1 cellular context compared by ENCODE assay signal in genomic region chr18:25921677-25922421, GRCh38.
A peak's percentile ranks its signal among the peaks of the same experiment; 100 is the strongest.
TF ChIP-seq lines count a peak whose summit lies in the region.

No MANE protein-coding gene starts in this region.

TF ChIP-seq in K562, 482 proteins besides CTCF, POLR2A, EP300 and RAD21 (continued from another document and continues in another):
- no peak for TF ChIP-seq PREB (CRISPR knock-in tag; IDR thresholded peaks at IDR 0.05)
- TF ChIP-seq MCM5 (IDR thresholded peaks at IDR 0.05; ENCODE audit: low read depth), result no peak
- TF ChIP-seq NR3C1 (CRISPR knock-in tag; IDR thresholded peaks at IDR 0.05), result no peak
- peak; percentile 36; the same call in 1 of the 2 replicates for TF ChIP-seq MYC (IDR thresholded peaks at IDR 0.05; ENCODE audit: low read depth, low read length)
- TF ChIP-seq MYC (CRISPR knock-in tag; IDR thresholded peaks at IDR 0.05; ENCODE audit: borderline replicate concordance, low read depth), result no peak
- TF ChIP-seq, protein P1, sequence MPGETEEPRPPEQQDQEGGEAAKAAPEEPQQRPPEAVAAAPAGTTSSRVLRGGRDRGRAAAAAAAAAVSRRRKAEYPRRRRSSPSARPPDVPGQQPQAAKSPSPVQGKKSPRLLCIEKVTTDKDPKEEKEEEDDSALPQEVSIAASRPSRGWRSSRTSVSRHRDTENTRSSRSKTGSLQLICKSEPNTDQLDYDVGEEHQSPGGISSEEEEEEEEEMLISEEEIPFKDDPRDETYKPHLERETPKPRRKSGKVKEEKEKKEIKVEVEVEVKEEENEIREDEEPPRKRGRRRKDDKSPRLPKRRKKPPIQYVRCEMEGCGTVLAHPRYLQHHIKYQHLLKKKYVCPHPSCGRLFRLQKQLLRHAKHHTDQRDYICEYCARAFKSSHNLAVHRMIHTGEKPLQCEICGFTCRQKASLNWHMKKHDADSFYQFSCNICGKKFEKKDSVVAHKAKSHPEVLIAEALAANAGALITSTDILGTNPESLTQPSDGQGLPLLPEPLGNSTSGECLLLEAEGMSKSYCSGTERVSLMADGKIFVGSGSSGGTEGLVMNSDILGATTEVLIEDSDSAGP (CRISPR knock-in tag; IDR thresholded peaks at IDR 0.05), result no peak
- TF ChIP-seq ZNF766 (CRISPR knock-in tag; conservative IDR thresholded peaks at IDR 0.05), result peak; percentile 68; the same call in 1 of the 2 replicates
- peak; percentile 46; the same call in 1 of the 2 replicates for TF ChIP-seq JUND (IDR thresholded peaks at IDR 0.05; ENCODE audit: borderline replicate concordance, low read depth, low read length)
- TF ChIP-seq JUND (tag; IDR thresholded peaks at IDR 0.05; ENCODE audit: borderline replicate concordance, low read depth, low read length), result no peak; the same call in 2 of the 3 replicates
- TF ChIP-seq ARID1B (IDR thresholded peaks at IDR 0.05), result no peak
- TF ChIP-seq, protein P2, sequence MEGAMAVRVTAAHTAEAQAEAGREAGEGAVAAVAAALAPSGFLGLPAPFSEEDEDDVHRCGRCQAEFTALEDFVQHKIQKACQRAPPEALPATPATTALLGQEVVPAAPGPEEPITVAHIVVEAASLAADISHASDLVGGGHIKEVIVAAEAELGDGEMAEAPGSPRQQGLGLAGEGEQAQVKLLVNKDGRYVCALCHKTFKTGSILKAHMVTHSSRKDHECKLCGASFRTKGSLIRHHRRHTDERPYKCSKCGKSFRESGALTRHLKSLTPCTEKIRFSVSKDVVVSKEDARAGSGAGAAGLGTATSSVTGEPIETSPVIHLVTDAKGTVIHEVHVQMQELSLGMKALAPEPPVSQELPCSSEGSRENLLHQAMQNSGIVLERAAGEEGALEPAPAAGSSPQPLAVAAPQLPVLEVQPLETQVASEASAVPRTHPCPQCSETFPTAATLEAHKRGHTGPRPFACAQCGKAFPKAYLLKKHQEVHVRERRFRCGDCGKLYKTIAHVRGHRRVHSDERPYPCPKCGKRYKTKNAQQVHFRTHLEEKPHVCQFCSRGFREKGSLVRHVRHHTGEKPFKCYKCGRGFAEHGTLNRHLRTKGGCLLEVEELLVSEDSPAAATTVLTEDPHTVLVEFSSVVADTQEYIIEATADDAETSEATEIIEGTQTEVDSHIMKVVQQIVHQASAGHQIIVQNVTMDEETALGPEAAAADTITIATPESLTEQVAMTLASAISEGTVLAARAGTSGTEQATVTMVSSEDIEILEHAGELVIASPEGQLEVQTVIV (CRISPR knock-in tag; IDR thresholded peaks at IDR 0.05; ENCODE audit: borderline replicate concordance), result no peak
- no peak for TF ChIP-seq YBX1 (IDR thresholded peaks at IDR 0.05)
- TF ChIP-seq RB1 (IDR thresholded peaks at IDR 0.05; ENCODE audit: low read depth), result peak; percentile 52; the same call in 1 of the 2 replicates
- TF ChIP-seq, protein P3, sequence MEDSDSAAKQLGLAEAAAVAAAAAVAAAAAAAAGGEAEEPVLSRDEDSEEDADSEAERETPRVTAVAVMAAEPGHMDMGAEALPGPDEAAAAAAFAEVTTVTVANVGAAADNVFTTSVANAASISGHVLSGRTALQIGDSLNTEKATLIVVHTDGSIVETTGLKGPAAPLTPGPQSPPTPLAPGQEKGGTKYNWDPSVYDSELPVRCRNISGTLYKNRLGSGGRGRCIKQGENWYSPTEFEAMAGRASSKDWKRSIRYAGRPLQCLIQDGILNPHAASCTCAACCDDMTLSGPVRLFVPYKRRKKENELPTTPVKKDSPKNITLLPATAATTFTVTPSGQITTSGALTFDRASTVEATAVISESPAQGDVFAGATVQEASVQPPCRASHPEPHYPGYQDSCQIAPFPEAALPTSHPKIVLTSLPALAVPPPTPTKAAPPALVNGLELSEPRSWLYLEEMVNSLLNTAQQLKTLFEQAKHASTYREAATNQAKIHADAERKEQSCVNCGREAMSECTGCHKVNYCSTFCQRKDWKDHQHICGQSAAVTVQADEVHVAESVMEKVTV (CRISPR knock-in tag; IDR thresholded peaks at IDR 0.05), result peak; percentile 64
- TF ChIP-seq BACH1 (tag; IDR thresholded peaks at IDR 0.05), result no peak
- TF ChIP-seq, protein P4, sequence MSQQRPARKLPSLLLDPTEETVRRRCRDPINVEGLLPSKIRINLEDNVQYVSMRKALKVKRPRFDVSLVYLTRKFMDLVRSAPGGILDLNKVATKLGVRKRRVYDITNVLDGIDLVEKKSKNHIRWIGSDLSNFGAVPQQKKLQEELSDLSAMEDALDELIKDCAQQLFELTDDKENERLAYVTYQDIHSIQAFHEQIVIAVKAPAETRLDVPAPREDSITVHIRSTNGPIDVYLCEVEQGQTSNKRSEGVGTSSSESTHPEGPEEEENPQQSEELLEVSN (IDR thresholded peaks at IDR 0.05; ENCODE audit: borderline replicate concordance in 1 of 2, extremely low read depth in 1 of 2, insufficient read depth in 1 of 2, insufficient read length in 1 of 2, low read depth in 1 of 2, low read length in 1 of 2, poor library complexity in 1 of 2, severe bottlenecking in 1 of 2), result peak in 1 of 2 experiments; percentile 32
- peak; percentile 77 for TF ChIP-seq ZNF644 (tag; IDR thresholded peaks at IDR 0.05; ENCODE audit: low read depth)
- peak; percentile 52; the same call in 1 of the 2 replicates for TF ChIP-seq GATA2 (CRISPR knock-in tag; IDR thresholded peaks at IDR 0.05)
- no peak for TF ChIP-seq SP2 (IDR thresholded peaks at IDR 0.05; ENCODE audit: extremely low read depth, low read depth, low read length, poor library complexity, severe bottlenecking)
- no peak for TF ChIP-seq FIP1L1 (IDR thresholded peaks at IDR 0.05; ENCODE audit: low read depth, low read length, poor library complexity, severe bottlenecking)
- TF ChIP-seq FOXJ2 (tag; IDR thresholded peaks at IDR 0.05), result no peak
- no peak for TF ChIP-seq ZNF584 (CRISPR knock-in tag; IDR thresholded peaks at IDR 0.05; ENCODE audit: low read depth)
- TF ChIP-seq TCF7 (IDR thresholded peaks at IDR 0.05; ENCODE audit: borderline replicate concordance), result no peak
- TF ChIP-seq MEIS2 (IDR thresholded peaks at IDR 0.05; ENCODE audit: partially characterized antibody), result no peak
- TF ChIP-seq, protein P5, sequence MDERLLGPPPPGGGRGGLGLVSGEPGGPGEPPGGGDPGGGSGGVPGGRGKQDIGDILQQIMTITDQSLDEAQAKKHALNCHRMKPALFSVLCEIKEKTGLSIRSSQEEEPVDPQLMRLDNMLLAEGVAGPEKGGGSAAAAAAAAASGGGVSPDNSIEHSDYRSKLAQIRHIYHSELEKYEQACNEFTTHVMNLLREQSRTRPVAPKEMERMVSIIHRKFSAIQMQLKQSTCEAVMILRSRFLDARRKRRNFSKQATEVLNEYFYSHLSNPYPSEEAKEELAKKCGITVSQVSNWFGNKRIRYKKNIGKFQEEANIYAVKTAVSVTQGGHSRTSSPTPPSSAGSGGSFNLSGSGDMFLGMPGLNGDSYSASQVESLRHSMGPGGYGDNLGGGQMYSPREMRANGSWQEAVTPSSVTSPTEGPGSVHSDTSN (CRISPR knock-in tag; IDR thresholded peaks at IDR 0.05; ENCODE audit: low read depth), result no peak
- TF ChIP-seq, protein P5 (tag; conservative IDR thresholded peaks at IDR 0.05; ENCODE audit: low read depth), result 0 out of 2 replicates have a peak, but pooled peaks have one; percentile 23
- TF ChIP-seq, protein P6, sequence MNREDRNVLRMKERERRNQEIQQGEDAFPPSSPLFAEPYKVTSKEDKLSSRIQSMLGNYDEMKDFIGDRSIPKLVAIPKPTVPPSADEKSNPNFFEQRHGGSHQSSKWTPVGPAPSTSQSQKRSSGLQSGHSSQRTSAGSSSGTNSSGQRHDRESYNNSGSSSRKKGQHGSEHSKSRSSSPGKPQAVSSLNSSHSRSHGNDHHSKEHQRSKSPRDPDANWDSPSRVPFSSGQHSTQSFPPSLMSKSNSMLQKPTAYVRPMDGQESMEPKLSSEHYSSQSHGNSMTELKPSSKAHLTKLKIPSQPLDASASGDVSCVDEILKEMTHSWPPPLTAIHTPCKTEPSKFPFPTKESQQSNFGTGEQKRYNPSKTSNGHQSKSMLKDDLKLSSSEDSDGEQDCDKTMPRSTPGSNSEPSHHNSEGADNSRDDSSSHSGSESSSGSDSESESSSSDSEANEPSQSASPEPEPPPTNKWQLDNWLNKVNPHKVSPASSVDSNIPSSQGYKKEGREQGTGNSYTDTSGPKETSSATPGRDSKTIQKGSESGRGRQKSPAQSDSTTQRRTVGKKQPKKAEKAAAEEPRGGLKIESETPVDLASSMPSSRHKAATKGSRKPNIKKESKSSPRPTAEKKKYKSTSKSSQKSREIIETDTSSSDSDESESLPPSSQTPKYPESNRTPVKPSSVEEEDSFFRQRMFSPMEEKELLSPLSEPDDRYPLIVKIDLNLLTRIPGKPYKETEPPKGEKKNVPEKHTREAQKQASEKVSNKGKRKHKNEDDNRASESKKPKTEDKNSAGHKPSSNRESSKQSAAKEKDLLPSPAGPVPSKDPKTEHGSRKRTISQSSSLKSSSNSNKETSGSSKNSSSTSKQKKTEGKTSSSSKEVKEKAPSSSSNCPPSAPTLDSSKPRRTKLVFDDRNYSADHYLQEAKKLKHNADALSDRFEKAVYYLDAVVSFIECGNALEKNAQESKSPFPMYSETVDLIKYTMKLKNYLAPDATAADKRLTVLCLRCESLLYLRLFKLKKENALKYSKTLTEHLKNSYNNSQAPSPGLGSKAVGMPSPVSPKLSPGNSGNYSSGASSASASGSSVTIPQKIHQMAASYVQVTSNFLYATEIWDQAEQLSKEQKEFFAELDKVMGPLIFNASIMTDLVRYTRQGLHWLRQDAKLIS (CRISPR knock-in tag; IDR thresholded peaks at IDR 0.05), result no peak
- TF ChIP-seq ZBTB1 (CRISPR knock-in tag; IDR thresholded peaks at IDR 0.05; ENCODE audit: borderline replicate concordance, low read depth), result no peak
- no peak for TF ChIP-seq CTBP1 (IDR thresholded peaks at IDR 0.05; ENCODE audit: borderline replicate concordance)
- no peak for TF ChIP-seq HEY1 (CRISPR knock-in tag; IDR thresholded peaks at IDR 0.05; ENCODE audit: borderline replicate concordance)
- TF ChIP-seq RHOXF2B (CRISPR knock-in tag; conservative IDR thresholded peaks at IDR 0.05), result no peak
- no peak for TF ChIP-seq ZNF324 (CRISPR knock-in tag; IDR thresholded peaks at IDR 0.05)
- TF ChIP-seq DIDO1 (tag; IDR thresholded peaks at IDR 0.05; ENCODE audit: low read depth), result 0 out of 2 replicates have a peak, but pooled peaks have one; percentile 31
- peak; percentile 99 for TF ChIP-seq KAT8 (IDR thresholded peaks at IDR 0.05; ENCODE audit: low read depth)
- TF ChIP-seq ZNF318 (IDR thresholded peaks at IDR 0.05; ENCODE audit: borderline replicate concordance in 1 of 2, low read depth in 1 of 2), result peak in 1 of 2 experiments; percentile 64; a peak in 1 of 4 replicates
